8 cellular contexts compared by ENCODE assay signal in genomic region chr19:42279902-42280760, GRCh38. TPM values are rescaled to one million over a fixed set of nuclear protein-coding genes. Genes with fewer than 3 reads are reported as not detected.
A peak's percentile ranks its signal among the peaks of the same experiment; 100 is the strongest.
DNase-seq lines count a peak whose midpoint lies in the region; ATAC-seq and TF ChIP-seq lines count a peak whose summit lies in the region.

No MANE protein-coding gene starts in this region.

- peak overlapping the region; percentile 93 for H3K4me3 Mint-ChIP-seq in nephron progenitor cell
- H3K4me3 Mint-ChIP-seq in stimulated activated naive CD8-positive, alpha-beta T cell treated with anti-CD3 and anti-CD28 coated beads, Interleukin-15, Interleukin-2, amounts not matched to agents 100 ng/mL and 50 ng/mL, for 24 hours: peak overlapping the region; percentile 95

- peak; percentile 82 for TF ChIP-seq CTCF in fibroblast of the aortic adventitia (IDR thresholded peaks at IDR 0.05; ENCODE audit: insufficient read depth, low read length)
- TF ChIP-seq CTCF in nephron progenitor cell (IDR thresholded peaks at IDR 0.05): peak; percentile 95

- H4K20me1 ChIP-seq in BLaER1 treated with 17β-estradiol and CSF1 and Interleukin-3, amounts not matched to agents 10 nM and 100 nM: peaks cover 30 to 71% (median 49%) of the 10 kb centered on the region in 11 experiments; a peak in 21 of 22 replicates

- H3K9ac ChIP-seq in BLaER1 treated with 17β-estradiol and CSF1 and Interleukin-3, amounts not matched to agents 10 nM and 100 nM: peak overlapping the region; percentile 76 to 86 (median 80)

- peak overlapping the region; percentile 67 to 84 (median 72) for H3K4me3 ChIP-seq in BLaER1 treated with 17β-estradiol and CSF1 and Interleukin-3, amounts not matched to agents 10 nM and 100 nM
- peak overlapping the region; percentile 76 for H3K4me3 ChIP-seq in fibroblast of the aortic adventitia (ENCODE audit: low read depth, low read length)

- peaks cover 37% of the 10 kb centered on the region for H3K4me1 Mint-ChIP-seq in nephron progenitor cell
- H3K4me1 Mint-ChIP-seq in stimulated activated naive CD8-positive, alpha-beta T cell treated with anti-CD3 and anti-CD28 coated beads, Interleukin-15, Interleukin-2, amounts not matched to agents 100 ng/mL and 50 ng/mL, for 24 hours (ENCODE audit: low read depth): peaks cover 43% of the 10 kb centered on the region

- H3K4me1 ChIP-seq in BLaER1 treated with 17β-estradiol and CSF1 and Interleukin-3, amounts not matched to agents 10 nM and 100 nM: peaks cover 69 to 83% (median 77%) of the 10 kb centered on the region in 10 experiments

- H3K36me3 Mint-ChIP-seq in nephron progenitor cell (ENCODE audit: low read depth): peaks cover 6% of the 10 kb centered on the region
- H3K36me3 Mint-ChIP-seq in stimulated activated naive CD8-positive, alpha-beta T cell treated with anti-CD3 and anti-CD28 coated beads, Interleukin-15, Interleukin-2, amounts not matched to agents 100 ng/mL and 50 ng/mL, for 24 hours (ENCODE audit: low read depth): peaks cover 5% of the 10 kb centered on the region

- H3K27ac Mint-ChIP-seq in nephron progenitor cell: peak overlapping the region; percentile 84
- peak overlapping the region; percentile 99 for H3K27ac Mint-ChIP-seq in stimulated activated naive CD8-positive, alpha-beta T cell treated with anti-CD3 and anti-CD28 coated beads, Interleukin-15, Interleukin-2, amounts not matched to agents 100 ng/mL and 50 ng/mL, for 24 hours

- DNase-seq in RKO (ENCODE audit: low spot score) (peak; percentile 91), fibroblast of the aortic adventitia (ENCODE audit: low read depth) (peak; percentile 95), nephron progenitor cell (peak; percentile 91)
- peak; percentile 78 for DNase-seq in activated effector memory CD4-positive, alpha-beta T cell treated with Interleukin-2 at 50 U/mL for 16 hours

- no peaks in the 10 kb centered on the region for H3K27me3 Mint-ChIP-seq in nephron progenitor cell (ENCODE audit: low read depth, poor library complexity)
- no peaks in the 10 kb centered on the region for H3K27me3 Mint-ChIP-seq in stimulated activated naive CD8-positive, alpha-beta T cell treated with anti-CD3 and anti-CD28 coated beads, Interleukin-15, Interleukin-2, amounts not matched to agents 100 ng/mL and 50 ng/mL, for 24 hours

- no peaks in the 10 kb centered on the region for H3K9me3 ChIP-seq in BLaER1 treated with 17β-estradiol and CSF1 and Interleukin-3, amounts not matched to agents 10 nM and 100 nM (replicated peaks in 1 of 11)
- no peaks in the 10 kb centered on the region for H3K9me3 ChIP-seq in KOPT-K1 (ENCODE audit: insufficient read depth, low read length, poor library complexity, severe bottlenecking)

- H3K9me3 Mint-ChIP-seq in nephron progenitor cell: no peaks in the 10 kb centered on the region
- no peaks in the 10 kb centered on the region for H3K9me3 Mint-ChIP-seq in stimulated activated naive CD8-positive, alpha-beta T cell treated with anti-CD3 and anti-CD28 coated beads, Interleukin-15, Interleukin-2, amounts not matched to agents 100 ng/mL and 50 ng/mL, for 24 hours

- peak; percentile 36 for ATAC-seq in GM19395 (IDR thresholded peaks at IDR 0.05; ENCODE audit: unreplicated experiment)

- peak overlapping the region; percentile 90 to 100 (median 97) for H3K4me2 ChIP-seq in BLaER1 treated with 17β-estradiol and CSF1 and Interleukin-3, amounts not matched to agents 10 nM and 100 nM

- peak overlapping the region; percentile 40 to 85 (median 75); a peak in 21 of 22 replicates for H3K27ac ChIP-seq in BLaER1 treated with 17β-estradiol and CSF1 and Interleukin-3, amounts not matched to agents 10 nM and 100 nM
- H3K27ac ChIP-seq in KOPT-K1 (ENCODE audit: low read depth, low read length, poor library complexity, severe bottlenecking): peak overlapping the region; percentile 85

- H3K36me3 ChIP-seq in BLaER1 treated with 17β-estradiol and CSF1 and Interleukin-3, amounts not matched to agents 10 nM and 100 nM: peaks cover 2 to 30% (median 9%) of the 10 kb centered on the region in 11 experiments; a peak in 17 of 22 replicates
- peaks cover 2% of the 10 kb centered on the region; the same call in 1 of the 2 replicates for H3K36me3 ChIP-seq in KOPT-K1 (ENCODE audit: insufficient read depth, low read length)

- H3K27me3 ChIP-seq in BLaER1 treated with 17β-estradiol and CSF1 and Interleukin-3, amounts not matched to agents 10 nM and 100 nM: no peaks in the 10 kb centered on the region

RNA-seq across cellular contexts. Expression of gene CIC, which starts 11.1 kb away (rescaled TPM):
- total RNA-seq in fibroblast of the aortic adventitia (ENCODE audit: low replicate concordance): 35.3 and 36.1 TPM in 2 replicates

RNA-seq across cellular contexts. Expression of gene PRR19, which starts 21.8 kb away (rescaled TPM):
- 0.90 and 1.1 TPM in 2 replicates for total RNA-seq in fibroblast of the aortic adventitia (ENCODE audit: low replicate concordance)

RNA-seq across cellular contexts. Expression of gene PAFAH1B3, which starts 22.3 kb away (rescaled TPM):
- total RNA-seq in fibroblast of the aortic adventitia (ENCODE audit: low replicate concordance): 23.0 and 28.2 TPM in 2 replicates

RNA-seq across cellular contexts. Expression of gene ERF, which starts 25.2 kb away (rescaled TPM):
- total RNA-seq in fibroblast of the aortic adventitia (ENCODE audit: low replicate concordance): 18.2 and 30.4 TPM in 2 replicates

RNA-seq across cellular contexts. Expression of gene TMEM145, which starts 33.0 kb away (rescaled TPM):
- not detected in 2 replicates for total RNA-seq in fibroblast of the aortic adventitia (ENCODE audit: low replicate concordance)

Comparison
In these comparisons a context has a peak if more than half of its experiments do, and no peak if none do; other contexts are left out.
1. Peak in every context shown above with its lines: DNase-seq, ATAC-seq, H3K4me3 ChIP-seq and H3K27ac ChIP-seq.